Comparison of ENCODE assay signal across 22 cellular contexts in genomic region chr11:60791534-60791933, GRCh38. TPM values are rescaled to one million over a fixed set of nuclear protein-coding genes. Genes with fewer than 3 reads are reported as not detected.
DNase-seq lines count a peak whose midpoint lies in the region; ATAC-seq and TF ChIP-seq lines count a peak whose summit lies in the region.
"Had no signal": no experiment of that assay in that cellular context is flagged by ENCODE, and none has a peak within 500 bp of the region (broad histone marks: within the 10 kb centered on the region; RNA-seq: fewer than 3 reads in every experiment).

No MANE protein-coding gene starts in this region.

- no peak overlapping the region for H3K9ac ChIP-seq in mesenchymal stem cell (ENCODE audit: low read length)
- H3K9ac ChIP-seq: BLaER1 treated with 17β-estradiol and CSF1 and Interleukin-3, amounts not matched to agents 10 nM and 100 nM had no signal

- H3K4me3 Mint-ChIP-seq in chondrocyte (ENCODE audit: unreplicated experiment): no peak overlapping the region
- H3K4me3 Mint-ChIP-seq: CD4-positive, alpha-beta memory T cell; GM23338 had no signal

- DNase-seq in left ventricle myocardium superior (peak; percentile 16), left ventricle myocardium inferior (no peak), chondrocyte (ENCODE audit: low spot score) (peak; percentile 40), posterior vena cava (ENCODE audit: low spot score) (peak; percentile 36), mesenchymal stem cell (no peak), HuH-7.5 (ENCODE audit: low spot score) (no peak)
- no peak for DNase-seq in NK-92 treated with Interleukin-12 subunit alpha and Interleukin-12 subunit beta, amount 100 ng/mL, for 24 hours (lab: John Stamatoyannopoulos, UW)
- DNase-seq: ACHN; AML-193; BE2C; Calu3; CD4-positive, alpha-beta memory T cell; COR-L47; DMS53; DMS79 treated with DMSO at 0.1 percent for 48 hours; GF-D8 had no signal

- WGBS in mesenchymal stem cell: 73% methylated on average over 2 of the region's 2 CpGs

- no peak overlapping the region for H3K27ac Mint-ChIP-seq in chondrocyte (ENCODE audit: unreplicated experiment)
- H3K27ac Mint-ChIP-seq: CD4-positive, alpha-beta memory T cell; GM23338 had no signal

- no peak overlapping the region for H3K18ac ChIP-seq in mesenchymal stem cell (ENCODE audit: low read depth in 1 of 2, low read length in 2 of 2)

- H4K8ac ChIP-seq in mesenchymal stem cell (ENCODE audit: low read length): no peak overlapping the region

- H3K4ac ChIP-seq in mesenchymal stem cell (ENCODE audit: low read depth in 1 of 2, low read length in 2 of 2): no peak overlapping the region

- H2BK5ac ChIP-seq in mesenchymal stem cell (ENCODE audit: low read depth, low read length, poor library complexity, severe bottlenecking): no peak overlapping the region

- H3K4me1 ChIP-seq in left ventricle myocardium inferior (peaks cover 19% of the 10 kb centered on the region), mesenchymal stem cell (ENCODE audit: control insufficient read depth, insufficient read depth, low read depth, low read length) (peaks cover 9% of the 10 kb centered on the region)
- H3K4me1 ChIP-seq: BE2C, HAP-1 had no signal

- no peak for ATAC-seq in left ventricle myocardium superior
- ATAC-seq: GM23338 had no signal

- no peak overlapping the region for H3K14ac ChIP-seq in mesenchymal stem cell (ENCODE audit: low read length in 2 of 2)

- H3K9me3 Mint-ChIP-seq in chondrocyte (ENCODE audit: low read depth): peaks cover 4% of the 10 kb centered on the region
- H3K9me3 Mint-ChIP-seq: CD4-positive, alpha-beta memory T cell had no signal

- H3K36me3 ChIP-seq in left ventricle myocardium inferior (no peaks in the 10 kb centered on the region), mesenchymal stem cell (ENCODE audit: control insufficient read depth in 1 of 2, insufficient read depth in 2 of 2, low read depth in 1 of 2, low read length in 2 of 2) (no peaks in the 10 kb centered on the region)
- H3K36me3 ChIP-seq: BE2C; BLaER1 treated with 17β-estradiol and CSF1 and Interleukin-3, amounts not matched to agents 10 nM and 100 nM; HAP-1 had no signal

- H3K4me3 ChIP-seq in left ventricle myocardium inferior (no peak overlapping the region), mesenchymal stem cell (ENCODE audit: insufficient read depth in 1 of 2, low read depth in 1 of 2, low read length in 2 of 2) (no peak overlapping the region)
- H3K4me3 ChIP-seq: BLaER1 treated with 17β-estradiol and CSF1 and Interleukin-3, amounts not matched to agents 10 nM and 100 nM; GM23338; HAP-1 had no signal

- TF ChIP-seq CTCF in left ventricle myocardium inferior (IDR thresholded peaks at IDR 0.05; ENCODE audit: borderline replicate concordance) (no peak), chondrocyte (IDR thresholded peaks at IDR 0.05) (no peak)

- H2BK12ac ChIP-seq in mesenchymal stem cell (ENCODE audit: low read length in 2 of 2): no peak overlapping the region

- H2BK15ac ChIP-seq in mesenchymal stem cell (ENCODE audit: low read depth, poor library complexity, severe bottlenecking): no peak overlapping the region

- H2AFZ ChIP-seq in mesenchymal stem cell (ENCODE audit: low read depth, low read length): no peak overlapping the region
- H2AFZ ChIP-seq: GM23338 had no signal

- H3K27me3 ChIP-seq in left ventricle myocardium inferior (ENCODE audit: low read depth): no peaks in the 10 kb centered on the region
- peaks cover 25 to 50% of the 10 kb centered on the region in 2 experiments for H3K27me3 ChIP-seq in mesenchymal stem cell (ENCODE audit: control insufficient read depth in 1 of 2, insufficient read depth in 1 of 2, low read length in 2 of 2)
- H3K27me3 ChIP-seq: BE2C; BLaER1 treated with 17β-estradiol and CSF1 and Interleukin-3, amounts not matched to agents 10 nM and 100 nM had no signal

- H4K91ac ChIP-seq in mesenchymal stem cell (ENCODE audit: low read length): no peak overlapping the region

- H3K9me3 ChIP-seq in left ventricle myocardium inferior (replicated peaks) (no peaks in the 10 kb centered on the region), mesenchymal stem cell (ENCODE audit: control insufficient read depth, low read length) (peaks cover 15% of the 10 kb centered on the region)
- H3K9me3 ChIP-seq: BE2C, HAP-1 had no signal

- H3K23ac ChIP-seq in mesenchymal stem cell (ENCODE audit: low read length in 2 of 2): no peak overlapping the region

- H3K4me2 ChIP-seq in mesenchymal stem cell (ENCODE audit: low read length, poor library complexity, severe bottlenecking): no peak overlapping the region
- H3K4me2 ChIP-seq: BLaER1 treated with 17β-estradiol and CSF1 and Interleukin-3, amounts not matched to agents 10 nM and 100 nM; GM23338 had no signal

- no peak overlapping the region for H2BK120ac ChIP-seq in mesenchymal stem cell (ENCODE audit: low read depth, low read length)

- intact Hi-C loops in left ventricle myocardium superior (cut with micrococcal nuclease) (no loop called here), left ventricle myocardium inferior (cut with micrococcal nuclease) (no loop called here), posterior vena cava (cut with DNase I) (no loop called here)

- peaks cover 25% of the 10 kb centered on the region for H3K4me1 Mint-ChIP-seq in chondrocyte (ENCODE audit: low read depth)
- H3K4me1 Mint-ChIP-seq: CD4-positive, alpha-beta memory T cell; GM23338 had no signal

- H3K79me1 ChIP-seq in mesenchymal stem cell (replicated peaks; ENCODE audit: low read length, poor library complexity, severe bottlenecking): no peaks in the 10 kb centered on the region

- H3K27me3 Mint-ChIP-seq in chondrocyte (ENCODE audit: low read depth): peaks cover 11% of the 10 kb centered on the region

- H3K27ac ChIP-seq in left ventricle myocardium inferior (replicated peaks) (no peak overlapping the region), mesenchymal stem cell (ENCODE audit: low read length, poor library complexity, severe bottlenecking) (no peak overlapping the region)
- H3K27ac ChIP-seq: 22Rv1; BLaER1 treated with 17β-estradiol and CSF1 and Interleukin-3, amounts not matched to agents 10 nM and 100 nM had no signal

- H3K36me3 Mint-ChIP-seq in chondrocyte (ENCODE audit: low read depth): peaks cover 1% of the 10 kb centered on the region
- H3K36me3 Mint-ChIP-seq: CD4-positive, alpha-beta memory T cell had no signal

- H2AK5ac ChIP-seq in mesenchymal stem cell (ENCODE audit: low read length, severe bottlenecking): no peak overlapping the region

RNA-seq across cellular contexts. Expression of gene MS4A10, which starts 6.4 kb away (rescaled TPM):
- total RNA-seq in left ventricle myocardium superior (not detected), left ventricle myocardium inferior (not detected), chondrocyte (not detected in 3 replicates), posterior vena cava (not detected)
- polyA plus RNA-seq in mesenchymal stem cell (2013, experiment 1 of 2): not detected
- not detected for polyA plus RNA-seq in mesenchymal stem cell (2013, experiment 2 of 2)
- total RNA-seq: Calu3; CD4-positive, alpha-beta memory T cell; Daoy; G401; GM23338 had no signal
- polyA plus RNA-seq: CD4-positive, alpha-beta memory T cell; GM23338 had no signal

RNA-seq across cellular contexts. Expression of gene MS4A15, which starts 34.9 kb away (rescaled TPM):
- total RNA-seq in left ventricle myocardium superior: not detected
- not detected for total RNA-seq in left ventricle myocardium inferior
- not detected in 3 replicates for total RNA-seq in chondrocyte
- not detected for total RNA-seq in posterior vena cava
- polyA plus RNA-seq in mesenchymal stem cell (2013, experiment 1 of 2): not detected
- polyA plus RNA-seq in mesenchymal stem cell (2013, experiment 2 of 2): not detected
- total RNA-seq: Calu3; CD4-positive, alpha-beta memory T cell; Daoy; G401; GM23338 had no signal
- polyA plus RNA-seq: CD4-positive, alpha-beta memory T cell had no signal

RNA-seq across cellular contexts. Expression of gene CCDC86, which starts 50.4 kb away (rescaled TPM):
- total RNA-seq in left ventricle myocardium superior (9.7 TPM), left ventricle myocardium inferior (9.3 TPM), chondrocyte (16.6 to 18.6 TPM (median 17.7 TPM) in 3 replicates), posterior vena cava (10 to 100 TPM; 14.9 to 21.9 TPM)
- polyA plus RNA-seq in mesenchymal stem cell (2013, experiment 1 of 2): 28.2 TPM
- polyA plus RNA-seq in mesenchymal stem cell (2013, experiment 2 of 2): 28.3 TPM

Comparison
In these comparisons a context has a peak if more than half of its experiments do, and no peak if none do; other contexts are left out.
1. DNase-seq: peak in left ventricle myocardium superior (single experiment), chondrocyte (single experiment) and posterior vena cava (single experiment); none in left ventricle myocardium inferior (single experiment), mesenchymal stem cell (single experiment), NK-92 treated with Interleukin-12 subunit alpha and Interleukin-12 subunit beta, amount 100 ng/mL, for 24 hours (single experiment) and HuH-7.5 (single experiment).